ENCODE assay signal across 1 cellular context in the genomic region with DNA sequence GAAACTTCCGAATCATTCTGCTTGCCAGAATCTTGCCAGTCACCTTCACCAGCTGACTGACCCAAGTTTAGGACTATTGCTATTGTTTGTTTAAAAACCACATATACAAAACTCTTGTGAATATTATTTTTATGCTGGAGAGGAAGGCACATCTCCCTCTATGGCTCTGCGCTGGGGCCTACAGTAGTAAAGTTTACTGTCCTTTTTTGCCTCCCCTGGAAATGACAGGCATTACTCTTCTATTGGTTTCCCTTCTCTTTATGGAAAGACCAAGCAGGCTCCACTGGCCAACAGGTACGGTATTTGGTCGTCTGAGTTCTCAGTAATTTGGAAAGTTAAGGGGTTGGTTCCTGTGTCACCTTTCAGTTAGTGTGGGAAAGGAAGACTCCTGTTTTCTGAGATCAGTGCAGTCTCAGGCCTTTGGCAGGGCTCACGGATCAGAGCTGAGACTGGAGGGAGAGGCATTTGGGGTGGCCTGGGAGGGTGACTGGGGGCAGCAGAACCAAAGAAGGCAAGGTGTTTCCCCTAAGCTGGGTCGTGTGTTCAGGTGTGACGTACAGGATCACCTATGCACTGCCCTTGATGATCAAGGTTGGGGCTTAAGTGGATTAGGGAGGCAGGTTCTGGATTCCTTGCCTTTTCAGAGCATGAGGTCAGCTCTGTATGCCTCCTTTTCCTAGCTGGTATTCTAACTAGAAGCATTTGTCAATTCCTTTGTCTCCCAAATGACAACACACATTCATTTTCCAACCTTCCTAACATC.
TF ChIP-seq lines count a peak whose summit lies in the region.

No MANE protein-coding gene starts in this region.

TF ChIP-seq in WTC11, 78 proteins besides CTCF, POLR2A, EP300 and RAD21 (continued from another document):
- TF ChIP-seq, protein P1, sequence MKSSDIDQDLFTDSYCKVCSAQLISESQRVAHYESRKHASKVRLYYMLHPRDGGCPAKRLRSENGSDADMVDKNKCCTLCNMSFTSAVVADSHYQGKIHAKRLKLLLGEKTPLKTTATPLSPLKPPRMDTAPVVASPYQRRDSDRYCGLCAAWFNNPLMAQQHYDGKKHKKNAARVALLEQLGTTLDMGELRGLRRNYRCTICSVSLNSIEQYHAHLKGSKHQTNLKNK (CRISPR knock-in tag; IDR thresholded peaks at IDR 0.05) = no peak
- no peak for TF ChIP-seq GABPB1 (CRISPR knock-in tag; IDR thresholded peaks at IDR 0.05)
- no peak for TF ChIP-seq RORB (CRISPR knock-in tag; IDR thresholded peaks at IDR 0.05)
- TF ChIP-seq, protein P2, sequence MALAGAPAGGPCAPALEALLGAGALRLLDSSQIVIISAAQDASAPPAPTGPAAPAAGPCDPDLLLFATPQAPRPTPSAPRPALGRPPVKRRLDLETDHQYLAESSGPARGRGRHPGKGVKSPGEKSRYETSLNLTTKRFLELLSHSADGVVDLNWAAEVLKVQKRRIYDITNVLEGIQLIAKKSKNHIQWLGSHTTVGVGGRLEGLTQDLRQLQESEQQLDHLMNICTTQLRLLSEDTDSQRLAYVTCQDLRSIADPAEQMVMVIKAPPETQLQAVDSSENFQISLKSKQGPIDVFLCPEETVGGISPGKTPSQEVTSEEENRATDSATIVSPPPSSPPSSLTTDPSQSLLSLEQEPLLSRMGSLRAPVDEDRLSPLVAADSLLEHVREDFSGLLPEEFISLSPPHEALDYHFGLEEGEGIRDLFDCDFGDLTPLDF (CRISPR knock-in tag; IDR thresholded peaks at IDR 0.05) = no peak
- TF ChIP-seq, protein P3, sequence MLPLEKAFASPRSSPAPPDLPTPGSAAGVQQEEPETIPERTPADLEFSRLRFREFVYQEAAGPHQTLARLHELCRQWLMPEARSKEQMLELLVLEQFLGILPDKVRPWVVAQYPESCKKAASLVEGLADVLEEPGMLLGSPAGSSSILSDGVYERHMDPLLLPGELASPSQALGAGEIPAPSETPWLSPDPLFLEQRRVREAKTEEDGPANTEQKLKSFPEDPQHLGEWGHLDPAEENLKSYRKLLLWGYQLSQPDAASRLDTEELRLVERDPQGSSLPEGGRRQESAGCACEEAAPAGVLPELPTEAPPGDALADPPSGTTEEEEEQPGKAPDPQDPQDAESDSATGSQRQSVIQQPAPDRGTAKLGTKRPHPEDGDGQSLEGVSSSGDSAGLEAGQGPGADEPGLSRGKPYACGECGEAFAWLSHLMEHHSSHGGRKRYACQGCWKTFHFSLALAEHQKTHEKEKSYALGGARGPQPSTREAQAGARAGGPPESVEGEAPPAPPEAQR (CRISPR knock-in tag; IDR thresholded peaks at IDR 0.05) = no peak
